ENCODE assay signal across 22 cellular contexts in the genomic region with DNA sequence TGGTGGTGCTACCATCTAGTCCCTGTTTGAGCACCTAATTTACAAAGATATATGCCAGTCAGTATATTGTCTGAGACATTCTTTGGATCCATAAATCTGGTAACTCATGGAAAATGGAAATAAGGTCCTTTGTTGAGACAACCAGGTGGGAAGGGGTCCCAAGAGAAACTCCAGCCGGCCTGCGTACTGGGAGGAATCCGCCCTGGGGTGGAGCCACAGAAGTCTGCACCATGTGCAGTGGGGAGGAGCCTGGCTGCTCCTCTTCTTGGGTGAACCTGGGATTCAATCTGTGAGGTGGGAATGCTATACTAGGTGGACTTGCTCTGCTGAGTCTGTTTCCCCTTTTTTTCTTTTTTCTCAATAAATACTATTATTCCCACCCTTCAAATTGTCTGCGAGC.
DNase-seq lines count a peak whose midpoint lies in the region; ATAC-seq and TF ChIP-seq lines count a peak whose summit lies in the region.
"Had no signal": no experiment of that assay in that cellular context is flagged by ENCODE, and none has a peak within 500 bp of the region (broad histone marks: within the 10 kb centered on the region; RNA-seq: fewer than 3 reads in every experiment).

No MANE protein-coding gene starts in this region.

- CTCF ChIA-PET in SK-N-SH (lab: Yijun Ruan, JAX): interaction anchor here (0.9 to 2.1 kb wide), 7 partner anchors 12 to 262 kb away, joined by 3 to 7 read pairs (median 3); no protein-coding TSS in a partner anchor
- CTCF ChIA-PET in RWPE1 (lab: Yijun Ruan, JAX): no interaction called here

- no peak overlapping the region for H3K4me3 ChIP-seq in SK-N-SH (ENCODE audit: low read depth in 2 of 2, low read length in 1 of 2)
- H3K4me3 ChIP-seq in upper lobe of right lung: no peak overlapping the region
- H3K4me3 ChIP-seq: BLaER1 treated with 17β-estradiol and CSF1 and Interleukin-3, amounts not matched to agents 10 nM and 100 nM; GM23338; MG63 had no signal

- no peaks in the 10 kb centered on the region for H3K36me3 Mint-ChIP-seq in natural killer cell treated with Interleukin-12 subunit alpha and Interleukin-12 subunit beta and Interleukin-15 and Interleukin-18, amount 100 ng/mL, for 72 hours
- H3K36me3 Mint-ChIP-seq: CD8-positive, alpha-beta T cell had no signal

- no peaks in the 10 kb centered on the region for H3K9me2 ChIP-seq in SK-N-SH

- TF ChIP-seq CTCF in SK-N-SH (IDR thresholded peaks at IDR 0.05): no peak
- TF ChIP-seq CTCF in RWPE1 (conservative IDR thresholded peaks at IDR 0.05; ENCODE audit: low read depth): no peak
- no peak for TF ChIP-seq CTCF in upper lobe of right lung (IDR thresholded peaks at IDR 0.05)

- no peaks in the 10 kb centered on the region; a peak in 1 of 4 replicates for H3K4me1 ChIP-seq in SK-N-SH (ENCODE audit: control insufficient read depth in 1 of 2, insufficient read depth in 2 of 2, low read depth in 1 of 2, low read length in 1 of 2)
- H3K4me1 ChIP-seq in upper lobe of right lung: peaks cover 7% of the 10 kb centered on the region
- H3K4me1 ChIP-seq: BLaER1 treated with 17β-estradiol and CSF1 and Interleukin-3, amounts not matched to agents 10 nM and 100 nM had no signal

- no peaks in the 10 kb centered on the region for H3K9me3 Mint-ChIP-seq in natural killer cell treated with Interleukin-12 subunit alpha and Interleukin-12 subunit beta and Interleukin-15 and Interleukin-18, amount 100 ng/mL, for 72 hours
- H3K9me3 Mint-ChIP-seq: CD8-positive, alpha-beta T cell had no signal

- peaks cover 5 to 8% of the 10 kb centered on the region in 2 donors for H3K27me3 Mint-ChIP-seq in natural killer cell treated with Interleukin-12 subunit alpha and Interleukin-12 subunit beta and Interleukin-15 and Interleukin-18, amount 100 ng/mL, for 72 hours

- TF ChIP-seq RAD21 in SK-N-SH (IDR thresholded peaks at IDR 0.05; ENCODE audit: low read length): no peak

- H3K4me3 Mint-ChIP-seq in natural killer cell treated with Interleukin-12 subunit alpha and Interleukin-12 subunit beta and Interleukin-15 and Interleukin-18, amount 100 ng/mL, for 72 hours: no peak overlapping the region
- H3K4me3 Mint-ChIP-seq: GM23338 had no signal

- H3K27ac ChIP-seq in SK-N-SH (ENCODE audit: low read depth in 2 of 2, low read length in 1 of 2) (no peak overlapping the region), RWPE1 (peak overlapping the region; percentile 51; the same call in 1 of the 2 replicates), upper lobe of right lung (no peak overlapping the region)
- H3K27ac ChIP-seq: 22Rv1; BLaER1 treated with 17β-estradiol and CSF1 and Interleukin-3, amounts not matched to agents 10 nM and 100 nM had no signal

- no peaks in the 10 kb centered on the region for H3K79me2 ChIP-seq in SK-N-SH (ENCODE audit: insufficient read depth)

- no peak for TF ChIP-seq EP300 in SK-N-SH (IDR thresholded peaks at IDR 0.05; ENCODE audit: borderline replicate concordance in 1 of 2, low read depth in 1 of 2, low read length in 1 of 2)

- H2AFZ ChIP-seq in SK-N-SH (ENCODE audit: low read depth): no peak overlapping the region
- H2AFZ ChIP-seq: GM23338 had no signal

- no peak overlapping the region for H3K27ac Mint-ChIP-seq in natural killer cell treated with Interleukin-12 subunit alpha and Interleukin-12 subunit beta and Interleukin-15 and Interleukin-18, amount 100 ng/mL, for 72 hours
- H3K27ac Mint-ChIP-seq: GM23338 had no signal

- peaks cover 15% of the 10 kb centered on the region in 2 donors for H3K4me1 Mint-ChIP-seq in natural killer cell treated with Interleukin-12 subunit alpha and Interleukin-12 subunit beta and Interleukin-15 and Interleukin-18, amount 100 ng/mL, for 72 hours (ENCODE audit: low read depth in 2 of 2)

- POLR2A ChIA-PET in SK-N-SH (lab: Yijun Ruan, JAX) (interaction anchor here (1.2 kb wide), 1 partner anchor 339 kb away, joined by 3 read pairs; no protein-coding TSS in a partner anchor), RWPE1 (lab: Yijun Ruan, JAX; ENCODE audit: low non-redundant PET) (no interaction called here)

- WGBS in SK-N-SH (ENCODE audit: low lambda C conversion rate): 85% methylated on average over 4 of the region's 4 CpGs

- H3K9me3 ChIP-seq in SK-N-SH (no peaks in the 10 kb centered on the region), upper lobe of right lung (no peaks in the 10 kb centered on the region)

- H3K9ac ChIP-seq in SK-N-SH: no peak overlapping the region
- H3K9ac ChIP-seq: BLaER1 treated with 17β-estradiol and CSF1 and Interleukin-3, amounts not matched to agents 10 nM and 100 nM had no signal

- no peaks in the 10 kb centered on the region for H3F3A ChIP-seq in SK-N-SH (replicated peaks; ENCODE audit: insufficient read depth)

- intact Hi-C loops in upper lobe of right lung (cut with DNase I): no loop called here

- H3K36me3 ChIP-seq in SK-N-SH (replicated peaks in 1 of 2; ENCODE audit: control insufficient read depth in 1 of 2, insufficient read depth in 2 of 2, low read length in 1 of 2) (no peaks in the 10 kb centered on the region), upper lobe of right lung (no peaks in the 10 kb centered on the region)
- H3K36me3 ChIP-seq: BLaER1 treated with 17β-estradiol and CSF1 and Interleukin-3, amounts not matched to agents 10 nM and 100 nM; MG63 had no signal

- H3K27me3 ChIP-seq in SK-N-SH (ENCODE audit: insufficient read depth): no peaks in the 10 kb centered on the region
- H3K27me3 ChIP-seq in upper lobe of right lung: no peaks in the 10 kb centered on the region
- H3K27me3 ChIP-seq: BLaER1 treated with 17β-estradiol and CSF1 and Interleukin-3, amounts not matched to agents 10 nM and 100 nM; MG63 had no signal

- no peaks in the 10 kb centered on the region for H4K20me1 ChIP-seq in SK-N-SH (ENCODE audit: insufficient read depth)
- H4K20me1 ChIP-seq: BLaER1 treated with 17β-estradiol and CSF1 and Interleukin-3, amounts not matched to agents 10 nM and 100 nM had no signal

- ATAC-seq in SK-N-SH treated with all-trans-retinoic acid at 6 μM for 48 hours (no peak), upper lobe of right lung (no peak), HG03108 (IDR thresholded peaks at IDR 0.05; ENCODE audit: unreplicated experiment) (no peak)
- ATAC-seq in natural killer cell treated with Interleukin-12 subunit alpha and Interleukin-12 subunit beta and Interleukin-15 and Interleukin-18, amount 100 ng/mL, for 72 hours: no peak
- ATAC-seq: CD8-positive, alpha-beta T cell; GM23338 had no signal

- DNase-seq in SK-N-SH (no peak), RWPE1 (ENCODE audit: low spot score) (no peak), mesenteric fat pad (ENCODE audit: low spot score) (peak; percentile 49), upper lobe of right lung (peak; percentile 43)
- DNase-seq in natural killer cell treated with Interleukin-12 subunit alpha and Interleukin-12 subunit beta and Interleukin-15 and Interleukin-18, amount 100 ng/mL, for 72 hours (ENCODE audit: low spot score): no peak
- no peak for DNase-seq in effector CD8-positive, alpha-beta T cell (lab: John Stamatoyannopoulos, UW)
- DNase-seq: CD8-positive, alpha-beta T cell; GDM1; Kasumi-1; MG63; NCI-H1417; NCI-H1694 treated with DMSO at 0.1 percent for 48 hours; NCI-H2081 treated with DMSO at 0.1 percent for 48 hours; NCI-H2171 treated with DMSO at 0.1 percent for 48 hours; NCI-H524 treated with DMSO at 0.1 percent for 48 hours; OCI-M1; Right ventricle myocardium superior had no signal

- peak overlapping the region; percentile 31; the same call in 1 of the 2 replicates for H3K4me2 ChIP-seq in SK-N-SH
- H3K4me2 ChIP-seq: BLaER1 treated with 17β-estradiol and CSF1 and Interleukin-3, amounts not matched to agents 10 nM and 100 nM; GM23338 had no signal

TF ChIP-seq in SK-N-SH, 30 proteins besides CTCF, POLR2A, EP300 and RAD21 (continues in another document):
- TF ChIP-seq FOXM1 (IDR thresholded peaks at IDR 0.05; ENCODE audit: low read depth): no peak

TF ChIP-seq in SK-N-SH treated with all-trans-retinoic acid at 6 μM for 48 hours, 23 proteins besides CTCF, POLR2A, EP300 and RAD21 (continues in another document):
- TF ChIP-seq ZC3H10 (CRISPR knock-in tag; IDR thresholded peaks at IDR 0.05) (no peak), PPARA (CRISPR knock-in tag; IDR thresholded peaks at IDR 0.05; ENCODE audit: borderline replicate concordance) (no peak), TCF4 (CRISPR knock-in tag; IDR thresholded peaks at IDR 0.05; ENCODE audit: borderline replicate concordance) (no peak), ESRRG (CRISPR knock-in tag; IDR thresholded peaks at IDR 0.05) (no peak)
- TF ChIP-seq, protein P1, sequence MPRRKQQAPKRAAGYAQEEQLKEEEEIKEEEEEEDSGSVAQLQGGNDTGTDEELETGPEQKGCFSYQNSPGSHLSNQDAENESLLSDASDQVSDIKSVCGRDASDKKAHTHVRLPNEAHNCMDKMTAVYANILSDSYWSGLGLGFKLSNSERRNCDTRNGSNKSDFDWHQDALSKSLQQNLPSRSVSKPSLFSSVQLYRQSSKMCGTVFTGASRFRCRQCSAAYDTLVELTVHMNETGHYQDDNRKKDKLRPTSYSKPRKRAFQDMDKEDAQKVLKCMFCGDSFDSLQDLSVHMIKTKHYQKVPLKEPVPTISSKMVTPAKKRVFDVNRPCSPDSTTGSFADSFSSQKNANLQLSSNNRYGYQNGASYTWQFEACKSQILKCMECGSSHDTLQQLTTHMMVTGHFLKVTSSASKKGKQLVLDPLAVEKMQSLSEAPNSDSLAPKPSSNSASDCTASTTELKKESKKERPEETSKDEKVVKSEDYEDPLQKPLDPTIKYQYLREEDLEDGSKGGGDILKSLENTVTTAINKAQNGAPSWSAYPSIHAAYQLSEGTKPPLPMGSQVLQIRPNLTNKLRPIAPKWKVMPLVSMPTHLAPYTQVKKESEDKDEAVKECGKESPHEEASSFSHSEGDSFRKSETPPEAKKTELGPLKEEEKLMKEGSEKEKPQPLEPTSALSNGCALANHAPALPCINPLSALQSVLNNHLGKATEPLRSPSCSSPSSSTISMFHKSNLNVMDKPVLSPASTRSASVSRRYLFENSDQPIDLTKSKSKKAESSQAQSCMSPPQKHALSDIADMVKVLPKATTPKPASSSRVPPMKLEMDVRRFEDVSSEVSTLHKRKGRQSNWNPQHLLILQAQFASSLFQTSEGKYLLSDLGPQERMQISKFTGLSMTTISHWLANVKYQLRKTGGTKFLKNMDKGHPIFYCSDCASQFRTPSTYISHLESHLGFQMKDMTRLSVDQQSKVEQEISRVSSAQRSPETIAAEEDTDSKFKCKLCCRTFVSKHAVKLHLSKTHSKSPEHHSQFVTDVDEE (CRISPR knock-in tag; IDR thresholded peaks at IDR 0.05): no peak

Comparison
In these comparisons a context has a peak if more than half of its experiments do, and no peak if none do; other contexts are left out.
1. DNase-seq: peak in mesenteric fat pad (single experiment) and upper lobe of right lung (single experiment); none in SK-N-SH (single experiment), RWPE1 (single experiment), natural killer cell treated with Interleukin-12 subunit alpha and Interleukin-12 subunit beta and Interleukin-15 and Interleukin-18, amount 100 ng/mL, for 72 hours (single experiment) and effector CD8-positive, alpha-beta T cell (single experiment).